Comparison of ENCODE assay signal across 1 cellular context in genomic region chr1:41504126-41505035, GRCh38.
TF ChIP-seq lines count a peak whose summit lies in the region.

No MANE protein-coding gene starts in this region.

TF ChIP-seq in K562, 482 proteins besides CTCF, POLR2A, EP300 and RAD21 (continued from another document and continues in another):
- TF ChIP-seq STAT5A (IDR thresholded peaks at IDR 0.05; ENCODE audit: borderline replicate concordance, low read length) (no peak), STAT5B (CRISPR knock-in tag; IDR thresholded peaks at IDR 0.05) (no peak), GATA2 (CRISPR knock-in tag; IDR thresholded peaks at IDR 0.05) (peak; percentile 47; the same call in 1 of the 2 replicates), RBM25 (IDR thresholded peaks at IDR 0.05; ENCODE audit: low read depth, low read length, severe bottlenecking) (no peak), ZEB2 (IDR thresholded peaks at IDR 0.05) (peak; percentile 75), JUND (IDR thresholded peaks at IDR 0.05; ENCODE audit: borderline replicate concordance, low read depth, low read length) (peak; percentile 66), JUND (tag; IDR thresholded peaks at IDR 0.05; ENCODE audit: borderline replicate concordance, low read depth, low read length) (peak; percentile 47; the same call in 1 of the 3 replicates), KAT2B (IDR thresholded peaks at IDR 0.05; ENCODE audit: low read depth, low read length) (no peak), ZNF175 (CRISPR knock-in tag; IDR thresholded peaks at IDR 0.05; ENCODE audit: low read depth) (no peak), CHD1 (IDR thresholded peaks at IDR 0.05; ENCODE audit: low read length) (no peak), HMBOX1 (IDR thresholded peaks at IDR 0.05) (no peak), SMAD4 (CRISPR knock-in tag; conservative IDR thresholded peaks at IDR 0.05) (no peak), ZNF24 (IDR thresholded peaks at IDR 0.05) (no peak), MAZ (CRISPR knock-in tag; conservative IDR thresholded peaks at IDR 0.05 in 1 of 2, IDR thresholded peaks at IDR 0.05 in 1 of 2) (no peak), TARDBP (IDR thresholded peaks at IDR 0.05) (no peak), ID3 (CRISPR knock-in tag; IDR thresholded peaks at IDR 0.05) (no peak), ID3 (tag; IDR thresholded peaks at IDR 0.05) (0 out of 2 replicates have a peak, but pooled peaks have one; percentile 32), IFI16 (CRISPR knock-in tag; IDR thresholded peaks at IDR 0.05) (no peak), NR1H2 (CRISPR knock-in tag; IDR thresholded peaks at IDR 0.05) (no peak), TGIF2 (CRISPR knock-in tag; IDR thresholded peaks at IDR 0.05) (no peak), DPF2 (IDR thresholded peaks at IDR 0.05) (peak; percentile 28; the same call in 1 of the 2 replicates), KLF6 (CRISPR knock-in tag; IDR thresholded peaks at IDR 0.05; ENCODE audit: borderline replicate concordance) (no peak), EP400 (IDR thresholded peaks at IDR 0.05) (no peak), TAF9B (IDR thresholded peaks at IDR 0.05; ENCODE audit: partially characterized antibody) (no peak), DACH1 (IDR thresholded peaks at IDR 0.05; ENCODE audit: partially characterized antibody) (no peak), SPI1 (IDR thresholded peaks at IDR 0.05; ENCODE audit: borderline replicate concordance, low read depth, low read length) (0 out of 2 replicates have a peak, but pooled peaks have one; percentile 21), SMARCA5 (IDR thresholded peaks at IDR 0.05) (no peak), ZNF668 (CRISPR knock-in tag; IDR thresholded peaks at IDR 0.05) (no peak), ESRRB (CRISPR knock-in tag; IDR thresholded peaks at IDR 0.05; ENCODE audit: borderline replicate concordance) (no peak), DIDO1 (tag; IDR thresholded peaks at IDR 0.05; ENCODE audit: low read depth) (no peak), TCF3 (CRISPR knock-in tag; IDR thresholded peaks at IDR 0.05) (peak; percentile 68), ZNF431 (CRISPR knock-in tag; IDR thresholded peaks at IDR 0.05) (no peak), DDX20 (tag; IDR thresholded peaks at IDR 0.05; ENCODE audit: low read depth) (no peak), HNRNPL (IDR thresholded peaks at IDR 0.05; ENCODE audit: low read depth, low read length) (no peak), NFYB (IDR thresholded peaks at IDR 0.05; ENCODE audit: extremely low read depth, insufficient read length) (no peak), BHLHE40 (IDR thresholded peaks at IDR 0.05; ENCODE audit: low read length) (peak; percentile 39; the same call in 1 of the 2 replicates), PKNOX1 (IDR thresholded peaks at IDR 0.05) (no peak), ZNF12 (CRISPR knock-in tag; IDR thresholded peaks at IDR 0.05) (peak; percentile 100), SAP30 (IDR thresholded peaks at IDR 0.05; ENCODE audit: borderline replicate concordance, insufficient read depth, low read depth, low read length, poor library complexity, severe bottlenecking) (no peak), ZFX (CRISPR knock-in tag; IDR thresholded peaks at IDR 0.05) (0 out of 2 replicates have a peak, but pooled peaks have one; percentile 39), FOXA3 (CRISPR knock-in tag; conservative IDR thresholded peaks at IDR 0.05 in 1 of 2, IDR thresholded peaks at IDR 0.05 in 1 of 2) (peak in 1 of 2 experiments; percentile 25; a peak in 1 of 4 replicates), FUS (optimal IDR thresholded peaks at IDR 0.05; ENCODE audit: low read depth, low read length) (no peak), TRIM24 (IDR thresholded peaks at IDR 0.05) (peak in 1 of 2 experiments; percentile 31; a peak in 1 of 4 replicates), CBFA2T3 (IDR thresholded peaks at IDR 0.05) (peak; percentile 63), ZNF644 (tag; IDR thresholded peaks at IDR 0.05; ENCODE audit: low read depth) (no peak), MCM3 (IDR thresholded peaks at IDR 0.05) (no peak), RBBP5 (IDR thresholded peaks at IDR 0.05; ENCODE audit: borderline replicate concordance, insufficient read depth, low read length, poor library complexity, severe bottlenecking) (no peak), SAFB2 (IDR thresholded peaks at IDR 0.05; ENCODE audit: borderline replicate concordance, low read depth, low read length, severe bottlenecking) (no peak), MLLT1 (IDR thresholded peaks at IDR 0.05) (no peak), ZNF785 (CRISPR knock-in tag; IDR thresholded peaks at IDR 0.05) (no peak)
- TF ChIP-seq, protein P1, sequence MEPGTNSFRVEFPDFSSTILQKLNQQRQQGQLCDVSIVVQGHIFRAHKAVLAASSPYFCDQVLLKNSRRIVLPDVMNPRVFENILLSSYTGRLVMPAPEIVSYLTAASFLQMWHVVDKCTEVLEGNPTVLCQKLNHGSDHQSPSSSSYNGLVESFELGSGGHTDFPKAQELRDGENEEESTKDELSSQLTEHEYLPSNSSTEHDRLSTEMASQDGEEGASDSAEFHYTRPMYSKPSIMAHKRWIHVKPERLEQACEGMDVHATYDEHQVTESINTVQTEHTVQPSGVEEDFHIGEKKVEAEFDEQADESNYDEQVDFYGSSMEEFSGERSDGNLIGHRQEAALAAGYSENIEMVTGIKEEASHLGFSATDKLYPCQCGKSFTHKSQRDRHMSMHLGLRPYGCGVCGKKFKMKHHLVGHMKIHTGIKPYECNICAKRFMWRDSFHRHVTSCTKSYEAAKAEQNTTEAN (CRISPR knock-in tag; IDR thresholded peaks at IDR 0.05) = no peak
- TF ChIP-seq, protein P2, sequence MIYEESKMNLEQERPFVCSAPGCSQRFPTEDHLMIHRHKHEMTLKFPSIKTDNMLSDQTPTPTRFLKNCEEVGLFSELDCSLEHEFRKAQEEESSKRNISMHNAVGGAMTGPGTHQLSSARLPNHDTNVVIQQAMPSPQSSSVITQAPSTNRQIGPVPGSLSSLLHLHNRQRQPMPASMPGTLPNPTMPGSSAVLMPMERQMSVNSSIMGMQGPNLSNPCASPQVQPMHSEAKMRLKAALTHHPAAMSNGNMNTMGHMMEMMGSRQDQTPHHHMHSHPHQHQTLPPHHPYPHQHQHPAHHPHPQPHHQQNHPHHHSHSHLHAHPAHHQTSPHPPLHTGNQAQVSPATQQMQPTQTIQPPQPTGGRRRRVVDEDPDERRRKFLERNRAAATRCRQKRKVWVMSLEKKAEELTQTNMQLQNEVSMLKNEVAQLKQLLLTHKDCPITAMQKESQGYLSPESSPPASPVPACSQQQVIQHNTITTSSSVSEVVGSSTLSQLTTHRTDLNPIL (CRISPR knock-in tag; IDR thresholded peaks at IDR 0.05) = no peak
- TF ChIP-seq, protein P3, sequence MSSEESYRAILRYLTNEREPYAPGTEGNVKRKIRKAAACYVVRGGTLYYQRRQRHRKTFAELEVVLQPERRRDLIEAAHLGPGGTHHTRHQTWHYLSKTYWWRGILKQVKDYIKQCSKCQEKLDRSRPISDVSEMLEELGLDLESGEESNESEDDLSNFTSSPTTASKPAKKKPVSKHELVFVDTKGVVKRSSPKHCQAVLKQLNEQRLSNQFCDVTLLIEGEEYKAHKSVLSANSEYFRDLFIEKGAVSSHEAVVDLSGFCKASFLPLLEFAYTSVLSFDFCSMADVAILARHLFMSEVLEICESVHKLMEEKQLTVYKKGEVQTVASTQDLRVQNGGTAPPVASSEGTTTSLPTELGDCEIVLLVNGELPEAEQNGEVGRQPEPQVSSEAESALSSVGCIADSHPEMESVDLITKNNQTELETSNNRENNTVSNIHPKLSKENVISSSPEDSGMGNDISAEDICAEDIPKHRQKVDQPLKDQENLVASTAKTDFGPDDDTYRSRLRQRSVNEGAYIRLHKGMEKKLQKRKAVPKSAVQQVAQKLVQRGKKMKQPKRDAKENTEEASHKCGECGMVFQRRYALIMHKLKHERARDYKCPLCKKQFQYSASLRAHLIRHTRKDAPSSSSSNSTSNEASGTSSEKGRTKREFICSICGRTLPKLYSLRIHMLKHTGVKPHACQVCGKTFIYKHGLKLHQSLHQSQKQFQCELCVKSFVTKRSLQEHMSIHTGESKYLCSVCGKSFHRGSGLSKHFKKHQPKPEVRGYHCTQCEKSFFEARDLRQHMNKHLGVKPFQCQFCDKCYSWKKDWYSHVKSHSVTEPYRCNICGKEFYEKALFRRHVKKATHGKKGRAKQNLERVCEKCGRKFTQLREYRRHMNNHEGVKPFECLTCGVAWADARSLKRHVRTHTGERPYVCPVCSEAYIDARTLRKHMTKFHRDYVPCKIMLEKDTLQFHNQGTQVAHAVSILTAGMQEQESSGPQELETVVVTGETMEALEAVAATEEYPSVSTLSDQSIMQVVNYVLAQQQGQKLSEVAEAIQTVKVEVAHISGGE (CRISPR knock-in tag; IDR thresholded peaks at IDR 0.05) = 0 out of 6 replicates have a peak, but pooled peaks of 1 of the 3 experiments have one; percentile 37
- TF ChIP-seq, protein P4, sequence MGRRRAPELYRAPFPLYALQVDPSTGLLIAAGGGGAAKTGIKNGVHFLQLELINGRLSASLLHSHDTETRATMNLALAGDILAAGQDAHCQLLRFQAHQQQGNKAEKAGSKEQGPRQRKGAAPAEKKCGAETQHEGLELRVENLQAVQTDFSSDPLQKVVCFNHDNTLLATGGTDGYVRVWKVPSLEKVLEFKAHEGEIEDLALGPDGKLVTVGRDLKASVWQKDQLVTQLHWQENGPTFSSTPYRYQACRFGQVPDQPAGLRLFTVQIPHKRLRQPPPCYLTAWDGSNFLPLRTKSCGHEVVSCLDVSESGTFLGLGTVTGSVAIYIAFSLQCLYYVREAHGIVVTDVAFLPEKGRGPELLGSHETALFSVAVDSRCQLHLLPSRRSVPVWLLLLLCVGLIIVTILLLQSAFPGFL (CRISPR knock-in tag; IDR thresholded peaks at IDR 0.05) = no peak
- TF ChIP-seq, protein P5, sequence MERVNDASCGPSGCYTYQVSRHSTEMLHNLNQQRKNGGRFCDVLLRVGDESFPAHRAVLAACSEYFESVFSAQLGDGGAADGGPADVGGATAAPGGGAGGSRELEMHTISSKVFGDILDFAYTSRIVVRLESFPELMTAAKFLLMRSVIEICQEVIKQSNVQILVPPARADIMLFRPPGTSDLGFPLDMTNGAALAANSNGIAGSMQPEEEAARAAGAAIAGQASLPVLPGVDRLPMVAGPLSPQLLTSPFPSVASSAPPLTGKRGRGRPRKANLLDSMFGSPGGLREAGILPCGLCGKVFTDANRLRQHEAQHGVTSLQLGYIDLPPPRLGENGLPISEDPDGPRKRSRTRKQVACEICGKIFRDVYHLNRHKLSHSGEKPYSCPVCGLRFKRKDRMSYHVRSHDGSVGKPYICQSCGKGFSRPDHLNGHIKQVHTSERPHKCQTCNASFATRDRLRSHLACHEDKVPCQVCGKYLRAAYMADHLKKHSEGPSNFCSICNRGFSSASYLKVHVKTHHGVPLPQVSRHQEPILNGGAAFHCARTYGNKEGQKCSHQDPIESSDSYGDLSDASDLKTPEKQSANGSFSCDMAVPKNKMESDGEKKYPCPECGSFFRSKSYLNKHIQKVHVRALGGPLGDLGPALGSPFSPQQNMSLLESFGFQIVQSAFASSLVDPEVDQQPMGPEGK (CRISPR knock-in tag; IDR thresholded peaks at IDR 0.05; ENCODE audit: borderline replicate concordance) = no peak
- TF ChIP-seq, protein P6, sequence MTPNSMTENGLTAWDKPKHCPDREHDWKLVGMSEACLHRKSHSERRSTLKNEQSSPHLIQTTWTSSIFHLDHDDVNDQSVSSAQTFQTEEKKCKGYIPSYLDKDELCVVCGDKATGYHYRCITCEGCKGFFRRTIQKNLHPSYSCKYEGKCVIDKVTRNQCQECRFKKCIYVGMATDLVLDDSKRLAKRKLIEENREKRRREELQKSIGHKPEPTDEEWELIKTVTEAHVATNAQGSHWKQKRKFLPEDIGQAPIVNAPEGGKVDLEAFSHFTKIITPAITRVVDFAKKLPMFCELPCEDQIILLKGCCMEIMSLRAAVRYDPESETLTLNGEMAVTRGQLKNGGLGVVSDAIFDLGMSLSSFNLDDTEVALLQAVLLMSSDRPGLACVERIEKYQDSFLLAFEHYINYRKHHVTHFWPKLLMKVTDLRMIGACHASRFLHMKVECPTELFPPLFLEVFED (CRISPR knock-in tag; conservative IDR thresholded peaks at IDR 0.05) = no peak
- TF ChIP-seq, protein P7, sequence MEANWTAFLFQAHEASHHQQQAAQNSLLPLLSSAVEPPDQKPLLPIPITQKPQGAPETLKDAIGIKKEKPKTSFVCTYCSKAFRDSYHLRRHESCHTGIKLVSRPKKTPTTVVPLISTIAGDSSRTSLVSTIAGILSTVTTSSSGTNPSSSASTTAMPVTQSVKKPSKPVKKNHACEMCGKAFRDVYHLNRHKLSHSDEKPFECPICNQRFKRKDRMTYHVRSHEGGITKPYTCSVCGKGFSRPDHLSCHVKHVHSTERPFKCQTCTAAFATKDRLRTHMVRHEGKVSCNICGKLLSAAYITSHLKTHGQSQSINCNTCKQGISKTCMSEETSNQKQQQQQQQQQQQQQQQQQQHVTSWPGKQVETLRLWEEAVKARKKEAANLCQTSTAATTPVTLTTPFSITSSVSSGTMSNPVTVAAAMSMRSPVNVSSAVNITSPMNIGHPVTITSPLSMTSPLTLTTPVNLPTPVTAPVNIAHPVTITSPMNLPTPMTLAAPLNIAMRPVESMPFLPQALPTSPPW (CRISPR knock-in tag; IDR thresholded peaks at IDR 0.05) = no peak
